ENCODE assay signal across 13 cellular contexts in the genomic region with DNA sequence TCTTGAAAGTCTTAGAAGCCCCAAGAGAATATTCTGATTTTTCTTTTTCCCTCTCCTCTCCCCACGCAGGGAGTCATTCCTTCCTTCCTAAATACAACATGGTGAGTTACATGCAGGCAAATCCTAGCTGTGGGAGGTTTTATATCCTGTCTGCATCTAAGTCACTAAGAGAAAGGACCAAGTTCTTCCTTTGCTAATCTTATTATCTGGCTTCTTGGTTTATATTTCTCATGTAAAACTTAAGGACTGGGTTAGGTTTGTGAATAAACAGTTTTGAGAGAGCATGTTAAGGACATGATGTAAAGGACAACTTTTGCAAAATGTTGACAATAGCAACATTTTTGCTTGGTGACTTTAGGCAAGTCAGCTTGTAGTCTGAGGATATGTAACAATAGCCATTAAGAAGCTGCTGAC. TPM values are rescaled to one million over a fixed set of nuclear protein-coding genes. Genes with fewer than 3 reads are reported as not detected.
DNase-seq lines count a peak whose midpoint lies in the region; ATAC-seq and TF ChIP-seq lines count a peak whose summit lies in the region.
"Had no signal": no experiment of that assay in that cellular context is flagged by ENCODE, and none has a peak within 500 bp of the region (broad histone marks: within the 10 kb centered on the region; RNA-seq: fewer than 3 reads in every experiment).

No MANE protein-coding gene starts in this region.

- peaks cover 29% of the 10 kb centered on the region for H3F3A ChIP-seq in GM23248 (ENCODE audit: insufficient read depth)
- peaks cover 6% of the 10 kb centered on the region for H3F3A ChIP-seq in smooth muscle cell (ENCODE audit: low read depth)

- no peaks in the 10 kb centered on the region for H3K9me2 ChIP-seq in GM23248 (ENCODE audit: insufficient read depth)

- in situ Hi-C loops in GM23248 (cut with MboI): no loop called here

- H2AFZ ChIP-seq in GM23248: peak overlapping the region; percentile 98
- peak overlapping the region; percentile 70 for H2AFZ ChIP-seq in smooth muscle cell (ENCODE audit: low read depth)

- H4K20me1 ChIP-seq in GM23248 (ENCODE audit: insufficient read depth): no peaks in the 10 kb centered on the region
- no peaks in the 10 kb centered on the region for H4K20me1 ChIP-seq in smooth muscle cell (ENCODE audit: low read depth)

- H3K27ac ChIP-seq in GM23248 (peak overlapping the region; percentile 94), right atrium auricular region (peak overlapping the region; percentile 46 to 63), smooth muscle cell (ENCODE audit: low read depth) (peak overlapping the region; percentile 97)

- no peaks in the 10 kb centered on the region for H3K9me3 ChIP-seq in GM23248 (ENCODE audit: low read depth)
- H3K9me3 ChIP-seq in right atrium auricular region: no peaks in the 10 kb centered on the region
- no peaks in the 10 kb centered on the region for H3K9me3 ChIP-seq in smooth muscle cell (replicated peaks; ENCODE audit: low read depth)

- H3K4me2 ChIP-seq in GM23248 (ENCODE audit: unreplicated experiment) (peak overlapping the region; percentile 79), smooth muscle cell (peak overlapping the region; percentile 76)

- POLR2A ChIA-PET in activated CD8-positive, alpha-beta T cell treated with anti-CD3 and anti-CD28 coated beads for 36 hours (lab: Charles Lee): no interaction called here

- no peak overlapping the region for H3K4me3 Mint-ChIP-seq in activated CD8-positive, alpha-beta T cell treated with anti-CD3 and anti-CD28 coated beads for 36 hours
- H3K4me3 Mint-ChIP-seq: T-helper 2 cell treated with Interferon-gamma antibody and Interleukin-4, amounts not matched to agents 5 μg/mL and 100 μg/mL, for 36 hours had no signal

- H3K36me3 ChIP-seq in GM23248 (ENCODE audit: low read depth): no peaks in the 10 kb centered on the region
- H3K36me3 ChIP-seq in right atrium auricular region: no peaks in the 10 kb centered on the region
- no peaks in the 10 kb centered on the region for H3K36me3 ChIP-seq in smooth muscle cell (ENCODE audit: low read depth)

- peak overlapping the region; percentile 62 for H3K4me3 ChIP-seq in GM23248
- H3K4me3 ChIP-seq in right atrium auricular region: peak overlapping the region in 1 of 2 donors; percentile 22
- no peak overlapping the region for H3K4me3 ChIP-seq in smooth muscle cell

- TF ChIP-seq CTCF in right atrium auricular region (IDR thresholded peaks at IDR 0.05): no peak
- TF ChIP-seq CTCF in smooth muscle cell (IDR thresholded peaks at IDR 0.05; ENCODE audit: borderline replicate concordance, insufficient read depth, poor library complexity, severe bottlenecking): no peak
- no peak for TF ChIP-seq CTCF in activated CD8-positive, alpha-beta T cell treated with anti-CD3 and anti-CD28 coated beads for 36 hours (IDR thresholded peaks at IDR 0.05)

- H3K9ac ChIP-seq in GM23248 (peak overlapping the region; percentile 77), smooth muscle cell (ENCODE audit: low read depth) (peak overlapping the region; percentile 82)

- no peaks in the 10 kb centered on the region for H3K4me1 Mint-ChIP-seq in activated CD8-positive, alpha-beta T cell treated with anti-CD3 and anti-CD28 coated beads for 36 hours (ENCODE audit: low read depth)

- ATAC-seq in SK-N-SH treated with all-trans-retinoic acid at 6 μM for 48 hours (peak; percentile 27; the same call in 2 of the 3 replicates), HG03439 (IDR thresholded peaks at IDR 0.05; ENCODE audit: unreplicated experiment) (no peak), GM21529 (IDR thresholded peaks at IDR 0.05; ENCODE audit: unreplicated experiment) (no peak)
- no peak for ATAC-seq in activated CD8-positive, alpha-beta T cell treated with anti-CD3 and anti-CD28 coated beads for 36 hours

- CTCF ChIA-PET in activated CD8-positive, alpha-beta T cell treated with anti-CD3 and anti-CD28 coated beads for 36 hours (lab: Charles Lee): no interaction called here

- peaks cover 21% of the 10 kb centered on the region for H3K4me1 ChIP-seq in GM23248 (ENCODE audit: insufficient read depth)
- H3K4me1 ChIP-seq in right atrium auricular region: peaks cover 0 to 6% of the 10 kb centered on the region in 2 donors
- peaks cover 10% of the 10 kb centered on the region for H3K4me1 ChIP-seq in smooth muscle cell (ENCODE audit: low read depth)

- no peaks in the 10 kb centered on the region for H3K36me3 Mint-ChIP-seq in activated CD8-positive, alpha-beta T cell treated with anti-CD3 and anti-CD28 coated beads for 36 hours (ENCODE audit: low read depth)

- WGBS in GM23248 (ENCODE audit: low coverage in 1 of 2, low lambda C conversion rate in 2 of 2, missing lambda C conversion rate in 2 of 2), 2 experiments: 0 to 13% methylated on average over 1 of the region's 1 CpG
- 12% methylated on average over 1 of the region's 1 CpG for WGBS in smooth muscle cell (ENCODE audit: low lambda C conversion rate)

- H3K9me3 Mint-ChIP-seq in activated CD8-positive, alpha-beta T cell treated with anti-CD3 and anti-CD28 coated beads for 36 hours: no peaks in the 10 kb centered on the region
- H3K9me3 Mint-ChIP-seq: T-helper 2 cell treated with Interferon-gamma antibody and Interleukin-4, amounts not matched to agents 5 μg/mL and 100 μg/mL, for 36 hours had no signal

- H3K27me3 Mint-ChIP-seq in activated CD8-positive, alpha-beta T cell treated with anti-CD3 and anti-CD28 coated beads for 36 hours: peaks cover 14% of the 10 kb centered on the region

- H3K79me2 ChIP-seq in GM23248 (ENCODE audit: insufficient read depth): no peaks in the 10 kb centered on the region
- H3K79me2 ChIP-seq in smooth muscle cell (ENCODE audit: low read depth): no peaks in the 10 kb centered on the region

- no peaks in the 10 kb centered on the region for H3K27me3 ChIP-seq in GM23248 (replicated peaks; ENCODE audit: insufficient read depth)
- no peaks in the 10 kb centered on the region for H3K27me3 ChIP-seq in right atrium auricular region
- no peaks in the 10 kb centered on the region for H3K27me3 ChIP-seq in smooth muscle cell (ENCODE audit: low read depth)

- H3K27ac Mint-ChIP-seq in activated CD8-positive, alpha-beta T cell treated with anti-CD3 and anti-CD28 coated beads for 36 hours: no peak overlapping the region
- H3K27ac Mint-ChIP-seq: T-helper 2 cell treated with Interferon-gamma antibody and Interleukin-4, amounts not matched to agents 5 μg/mL and 100 μg/mL, for 36 hours had no signal

- DNase-seq in GM23248 (peak; percentile 63), right atrium auricular region (ENCODE audit: low spot score) (no peak), smooth muscle cell (lab: John Stamatoyannopoulos, UW; ENCODE audit: unreplicated experiment) (no peak)
- DNase-seq in activated CD8-positive, alpha-beta T cell treated with anti-CD3 and anti-CD28 coated beads for 36 hours: no peak
- DNase-seq in activated CD4-positive, CD25-positive, alpha-beta regulatory T cell (lab: John Stamatoyannopoulos, UW): no peak
- DNase-seq: DMS79 treated with DMSO at 0.1 percent for 48 hours, left cardiac atrium, NCI-H69 had no signal

- intact Hi-C loops in activated CD8-positive, alpha-beta T cell treated with anti-CD3 and anti-CD28 coated beads for 36 hours (cut with micrococcal nuclease): no loop called here

TF ChIP-seq in SK-N-SH treated with all-trans-retinoic acid at 6 μM for 48 hours, 23 proteins besides CTCF, POLR2A, EP300 and RAD21 (continues in another document):
- TF ChIP-seq CSRNP3 (CRISPR knock-in tag; IDR thresholded peaks at IDR 0.05): no peak

RNA-seq across cellular contexts. Expression of gene CXCL9, which starts 5.1 kb away (rescaled TPM):
- not detected in 2 replicates for total RNA-seq in GM23248 (2014; rRNA removed; shearing (Covaris generic))
- polyA plus RNA-seq in GM23248 (2016; fragmentation: Nextera tagmentation; extraction: Ambion mirVana) (not detected in 2 replicates), smooth muscle cell (0.16 TPM in 1 of 2 replicates, not detected in the other)
- total RNA-seq in right atrium auricular region (1 to 10 TPM; 1.0 to 2.6 TPM), smooth muscle cell (0.27 and 0.45 TPM in 2 replicates)
- total RNA-seq in activated CD8-positive, alpha-beta T cell treated with anti-CD3 and anti-CD28 coated beads for 36 hours: 1 to 10 TPM; 1.3 to 1.5 TPM
- total RNA-seq: dermis microvascular lymphatic vessel endothelial cell had no signal

RNA-seq across cellular contexts. Expression of gene CXCL10, which starts 10.9 kb away (rescaled TPM):
- total RNA-seq in GM23248 (2014; rRNA removed; shearing (Covaris generic)): not detected in 2 replicates
- not detected in 2 replicates for polyA plus RNA-seq in GM23248 (2016; fragmentation: Nextera tagmentation; extraction: Ambion mirVana)
- total RNA-seq in right atrium auricular region: under 1 TPM in 1 of 2 donors, not detected in 1; 0.28 TPM
- 18.9 and 19.7 TPM in 2 replicates for total RNA-seq in smooth muscle cell
- polyA plus RNA-seq in smooth muscle cell: 18.9 and 21.2 TPM in 2 replicates
- 1 to 10 TPM in 1 of 2 experiments, under 1 TPM in 1; 0.68 to 1.1 TPM for total RNA-seq in activated CD8-positive, alpha-beta T cell treated with anti-CD3 and anti-CD28 coated beads for 36 hours

RNA-seq across cellular contexts. Expression of gene SDAD1, which starts 21.6 kb away (rescaled TPM):
- 34.2 and 68.8 TPM in 2 replicates for total RNA-seq in GM23248 (2014; rRNA removed; shearing (Covaris generic))
- polyA plus RNA-seq in GM23248 (2016; fragmentation: Nextera tagmentation; extraction: Ambion mirVana): 69.5 and 76.2 TPM in 2 replicates
- total RNA-seq in right atrium auricular region: 10 to 100 TPM; 22.1 to 22.6 TPM
- total RNA-seq in smooth muscle cell: 33.3 and 38.8 TPM in 2 replicates
- 30.3 and 44.0 TPM in 2 replicates for polyA plus RNA-seq in smooth muscle cell
- total RNA-seq in activated CD8-positive, alpha-beta T cell treated with anti-CD3 and anti-CD28 coated beads for 36 hours: 10 to 100 TPM; 45.0 to 47.5 TPM

RNA-seq across cellular contexts. Expression of gene CXCL11, which starts 23.5 kb away (rescaled TPM):
- total RNA-seq in GM23248 (2014; rRNA removed; shearing (Covaris generic)): not detected in 2 replicates
- polyA plus RNA-seq in GM23248 (2016; fragmentation: Nextera tagmentation; extraction: Ambion mirVana) (not detected in 2 replicates), smooth muscle cell (not detected in 2 replicates)
- total RNA-seq in right atrium auricular region (not detected), smooth muscle cell (not detected in 2 replicates)
- not detected for total RNA-seq in activated CD8-positive, alpha-beta T cell treated with anti-CD3 and anti-CD28 coated beads for 36 hours
